27 cellular contexts compared by ENCODE assay signal in the genomic region with DNA sequence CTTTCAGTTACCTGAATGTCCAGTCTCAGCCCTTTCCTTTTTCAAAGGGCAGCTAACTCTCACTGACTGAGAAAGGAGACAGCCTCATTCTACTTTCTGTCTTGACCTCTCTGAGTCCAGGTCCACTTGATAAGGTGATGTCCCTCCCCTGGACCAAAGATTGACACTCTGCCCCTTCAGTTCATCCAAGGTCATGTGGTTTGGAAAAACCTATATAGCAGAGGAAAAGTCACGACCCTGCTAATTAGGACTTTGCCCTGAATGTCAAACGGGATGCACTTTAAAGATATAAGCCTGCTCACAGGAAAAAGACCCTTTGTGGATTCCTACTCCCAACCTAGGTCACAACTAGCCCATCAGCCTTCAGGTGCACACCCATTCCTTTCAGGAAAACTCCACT.
"Had no signal": no experiment of that assay in that cellular context is flagged by ENCODE, and none has a peak within 500 bp of the region (broad histone marks: within the 10 kb centered on the region; RNA-seq: fewer than 3 reads in every experiment).

No MANE protein-coding gene starts in this region.

- H3K4me3 Mint-ChIP-seq: mesothelial cell of epicardium, naive B cell had no signal

- H3K36me3 ChIP-seq: esophagus squamous epithelium, gastrocnemius medialis, heart right ventricle, left lung, lower lobe of right lung had no signal

- H3K9me3 ChIP-seq: esophagus squamous epithelium, gastrocnemius medialis, left lung, lower lobe of right lung, mucosa of descending colon had no signal

- H3K27me3 ChIP-seq: dorsolateral prefrontal cortex, gastrocnemius medialis, heart right ventricle, left lung had no signal

- ATAC-seq: esophagus mucosa, gastrocnemius medialis, heart right ventricle, left cardiac atrium, left lung, left ventricle myocardium superior, lower lobe of right lung, mucosa of descending colon had no signal

- H3K9me3 Mint-ChIP-seq: mesothelial cell of epicardium had no signal

- H3K27ac Mint-ChIP-seq: mesothelial cell of epicardium, naive B cell had no signal

- H3K4me1 Mint-ChIP-seq: naive B cell had no signal

- H3K36me3 Mint-ChIP-seq: naive B cell had no signal

- H3K27ac ChIP-seq: coronary artery, dorsolateral prefrontal cortex, epithelial cell of prostate, esophagus squamous epithelium, gastrocnemius medialis, heart right ventricle, left lung, lower lobe of right lung had no signal

- DNase-seq: dermis blood vessel endothelial cell; dorsolateral prefrontal cortex; effector CD4-positive, alpha-beta T cell; effector memory CD4-positive, alpha-beta T cell; erythroblast; esophagus squamous epithelium; foreskin fibroblast; foreskin melanocyte; gastrocnemius medialis; glutamatergic neuron; head of caudate nucleus; heart right ventricle; hippocampal formation; left cardiac atrium; left lung; left ventricle myocardium superior; lower lobe of right lung; mesenchymal stem cell; mucosa of descending colon; naive B cell had no signal

- FAIRE-seq: colon, islet of Langerhans, keratinocyte had no signal

- H3K4me3 ChIP-seq: coronary artery, dorsolateral prefrontal cortex, esophagus squamous epithelium, gastrocnemius medialis, heart right ventricle, left lung, lower lobe of right lung, mucosa of descending colon had no signal

- H3K4me1 ChIP-seq: lower lobe of right lung had no signal
